Comparison of ENCODE assay signal across 25 cellular contexts in the genomic region with DNA sequence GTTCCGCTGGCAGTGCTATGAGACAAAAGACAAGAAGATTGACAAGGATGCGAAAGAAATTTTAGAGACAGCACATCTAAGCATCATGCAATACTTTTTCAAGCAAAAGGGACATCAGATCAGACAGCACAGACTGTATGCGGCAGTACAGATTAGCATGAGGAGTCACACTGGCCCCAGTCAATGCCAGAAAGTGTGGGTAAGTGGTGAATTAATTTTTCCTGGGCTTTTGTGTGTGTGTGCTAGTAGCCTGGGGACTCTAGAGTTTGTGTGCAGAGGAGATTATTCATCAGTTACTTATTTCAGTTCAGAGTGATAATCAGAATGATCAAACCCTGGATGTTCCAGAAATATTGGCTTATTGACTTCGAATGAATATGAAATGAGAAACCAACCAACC. TPM values are rescaled to one million over a fixed set of nuclear protein-coding genes. Genes with fewer than 3 reads are reported as not detected.
DNase-seq lines count a peak whose midpoint lies in the region; FAIRE-seq and TF ChIP-seq lines count a peak whose summit lies in the region.
"Had no signal": no experiment of that assay in that cellular context is flagged by ENCODE, and none has a peak within 500 bp of the region (broad histone marks: within the 10 kb centered on the region; RNA-seq: fewer than 3 reads in every experiment).

No MANE protein-coding gene starts in this region.

- intact Hi-C loops in tibial artery (cut with DNase I; ENCODE audit: low total_unique reads), result loop anchor here (10.0 kb wide), 1 partner anchor 48 kb away; the partner anchor contains the start of gene LAMA4
- intact Hi-C loops in kidney (cut with DNase I), result no loop called here
- intact Hi-C loops in head of caudate nucleus (cut with DNase I), result no loop called here

- no peak for TF ChIP-seq CTCF in HFFc6 (IDR thresholded peaks at IDR 0.05)
- TF ChIP-seq CTCF in neural crest cell (conservative IDR thresholded peaks at IDR 0.05), result no peak
- no peak for TF ChIP-seq CTCF in tibial artery (IDR thresholded peaks at IDR 0.05)
- TF ChIP-seq CTCF in kidney (IDR thresholded peaks at IDR 0.05; ENCODE audit: borderline replicate concordance, extremely low read depth, insufficient read depth), result no peak

- peaks cover 0 to 17% (median 6%) of the 10 kb centered on the region in 3 donors for H3K36me3 ChIP-seq in tibial artery
- no peaks in the 10 kb centered on the region for H3K36me3 ChIP-seq in kidney (ENCODE audit: control insufficient read depth in 1 of 2, insufficient read depth in 2 of 2, low read length in 2 of 2)
- H3K36me3 ChIP-seq: BLaER1 had no signal

- no peaks in the 10 kb centered on the region for H3K9me3 ChIP-seq in tibial artery
- H3K9me3 ChIP-seq in kidney (ENCODE audit: control insufficient read depth in 1 of 2, low read length in 2 of 2), result no peaks in the 10 kb centered on the region

- H3K4me3 Mint-ChIP-seq in HFFc6 (no peak overlapping the region), neural crest cell (no peak overlapping the region)
- H3K4me3 Mint-ChIP-seq: CD4-positive, alpha-beta T cell had no signal

- H3K27ac ChIP-seq in tibial artery, result peak overlapping the region in 1 of 2 donors; percentile 9
- H3K27ac ChIP-seq in kidney (ENCODE audit: low read depth in 2 of 2, low read length in 2 of 2), result no peak overlapping the region
- H3K27ac ChIP-seq: BLaER1, SK-N-MC had no signal

- H3K4me3 ChIP-seq in tibial artery (no peak overlapping the region), kidney (ENCODE audit: low read length in 2 of 2) (no peak overlapping the region)
- H3K4me3 ChIP-seq: BLaER1, SK-N-MC had no signal

- no peaks in the 10 kb centered on the region for H3K27me3 ChIP-seq in tibial artery
- H3K27me3 ChIP-seq: BLaER1 had no signal

- FAIRE-seq in kidney (lab: Jason Lieb, UNC), result no peak
- FAIRE-seq: GM12891 had no signal

- no peaks in the 10 kb centered on the region for H3K9me3 Mint-ChIP-seq in HFFc6
- peaks cover 6% of the 10 kb centered on the region for H3K9me3 Mint-ChIP-seq in neural crest cell
- H3K9me3 Mint-ChIP-seq: CD4-positive, alpha-beta T cell had no signal

- no peaks in the 10 kb centered on the region; the same call in 1 of the 2 replicates for H3K27me3 Mint-ChIP-seq in HFFc6 (ENCODE audit: insufficient read depth)
- no peaks in the 10 kb centered on the region for H3K27me3 Mint-ChIP-seq in neural crest cell (ENCODE audit: low read depth)

- no peak for DNase-seq in HFFc6
- DNase-seq in astrocyte of the hippocampus (ENCODE audit: low read depth, low spot score), result peak; percentile 72
- no peak for DNase-seq in neural crest cell (ENCODE audit: low read depth, low spot score)
- DNase-seq in tibial artery, result no peak
- DNase-seq in kidney, result no peak
- DNase-seq in head of caudate nucleus, result no peak
- no peak for DNase-seq in NCI-H1417 (lab: John Stamatoyannopoulos, UW)
- DNase-seq: CD4-positive, alpha-beta T cell; COR-L47; DMS79; GOT3; HCEC 1CT; Karpas-422; NCI-H1694 treated with DMSO at 0.1 percent for 48 hours; NCI-H2081 treated with DMSO at 0.1 percent for 48 hours; NCI-H2171 treated with DMSO at 0.1 percent for 48 hours; NCI-H446; NCI-H526; OCI-M1; RPMI8226; SHP77; SW 1271 had no signal

- peaks cover 58% of the 10 kb centered on the region for H3K36me3 Mint-ChIP-seq in HFFc6 (ENCODE audit: low read depth)
- peaks cover 6% of the 10 kb centered on the region for H3K36me3 Mint-ChIP-seq in neural crest cell (ENCODE audit: low read depth)

- H3K4me1 Mint-ChIP-seq in HFFc6 (ENCODE audit: low read depth), result peaks cover 67% of the 10 kb centered on the region
- H3K4me1 Mint-ChIP-seq in neural crest cell, result peaks cover 67% of the 10 kb centered on the region

- H3K9ac ChIP-seq in kidney (ENCODE audit: low read length in 2 of 2), result no peak overlapping the region
- H3K9ac ChIP-seq: BLaER1 had no signal

- H3K4me1 ChIP-seq in tibial artery (peaks cover 0 to 45% (median 18%) of the 10 kb centered on the region in 4 donors), kidney (ENCODE audit: control insufficient read depth in 1 of 2, insufficient read depth in 1 of 2, low read depth in 1 of 2, low read length in 2 of 2) (peaks cover 8 to 13% of the 10 kb centered on the region in 2 donors)
- H3K4me1 ChIP-seq: BLaER1 had no signal

- H3K27ac Mint-ChIP-seq in HFFc6 (peak overlapping the region; percentile 3; the same call in 1 of the 2 replicates), neural crest cell (ENCODE audit: unreplicated experiment) (peak overlapping the region; percentile 83)
- H3K27ac Mint-ChIP-seq: CD4-positive, alpha-beta T cell had no signal

RNA-seq across cellular contexts. Expression of gene LAMA4, which starts 47.2 kb away (rescaled TPM):
- 100 to 1,000 TPM in 2 of 6 experiments, 10 to 100 TPM in 4; 80.6 to 130 (median 89.8) TPM for total RNA-seq in HFFc6 (2021; fragmentation: NEBNext Ultra II Directional; extraction: Animal tissue kit (Norgen Biotek cat#: 25700))
- total RNA-seq in neural crest cell (14.7 and 18.0 TPM in 2 replicates), kidney (20.7 TPM)
- polyA plus RNA-seq in kidney (ENCODE audit: insufficient read depth, low read depth, low replicate concordance), result 5.6 TPM
- total RNA-seq: CD4-positive, alpha-beta T cell had no signal
